In the genomic region with DNA sequence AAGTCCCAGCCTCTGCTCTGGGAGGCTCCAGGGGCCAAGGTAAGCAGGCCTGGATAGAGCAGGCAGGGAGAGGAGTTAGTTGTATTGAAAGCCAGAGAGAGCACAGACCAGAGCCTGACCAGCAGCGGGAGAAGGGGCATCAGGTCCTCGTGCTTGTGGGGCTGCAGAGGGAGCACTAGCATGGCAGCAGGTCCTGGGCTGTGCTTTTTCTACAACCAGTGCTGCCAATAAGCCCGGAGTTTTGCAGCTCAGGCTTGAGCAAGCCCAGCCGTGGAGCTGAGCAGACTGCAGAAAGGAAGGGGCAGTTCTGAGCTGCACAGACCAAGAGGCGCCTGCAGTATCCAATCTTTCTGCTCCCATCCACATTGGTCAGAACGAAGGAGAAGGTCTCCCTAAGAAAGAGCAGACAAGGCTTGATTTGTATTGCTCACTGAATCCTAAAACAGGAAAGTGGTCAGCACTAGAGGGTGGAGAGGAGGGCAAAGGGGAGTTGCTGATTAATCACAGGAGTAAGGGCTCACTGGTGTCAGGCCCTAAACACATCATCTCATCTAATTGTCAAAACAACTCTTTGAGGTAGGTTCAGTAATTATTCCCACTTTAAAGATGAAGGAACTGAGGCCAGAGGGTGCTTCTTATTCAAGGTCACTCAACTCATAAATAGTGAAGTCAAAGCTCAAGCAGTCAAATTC, we compare ENCODE assay signal across 1 cellular context.
TF ChIP-seq lines count a peak whose summit lies in the region.

No MANE protein-coding gene starts in this region.

TF ChIP-seq in H1, 55 proteins besides CTCF, POLR2A, EP300 and RAD21:
- TF ChIP-seq SP2 (IDR thresholded peaks at IDR 0.05; ENCODE audit: low read length), result no peak
- TF ChIP-seq JUN (IDR thresholded peaks at IDR 0.05; ENCODE audit: low read depth, low read length), result no peak
- TF ChIP-seq KDM4A (IDR thresholded peaks at IDR 0.05; ENCODE audit: low read depth, low read length, severe bottlenecking), result no peak
- TF ChIP-seq TCF12 (IDR thresholded peaks at IDR 0.05; ENCODE audit: low read depth, low read length), result no peak
- no peak for TF ChIP-seq SAP30 (IDR thresholded peaks at IDR 0.05; ENCODE audit: insufficient read depth, insufficient replicate concordance, low read length)
- TF ChIP-seq, protein P1, sequence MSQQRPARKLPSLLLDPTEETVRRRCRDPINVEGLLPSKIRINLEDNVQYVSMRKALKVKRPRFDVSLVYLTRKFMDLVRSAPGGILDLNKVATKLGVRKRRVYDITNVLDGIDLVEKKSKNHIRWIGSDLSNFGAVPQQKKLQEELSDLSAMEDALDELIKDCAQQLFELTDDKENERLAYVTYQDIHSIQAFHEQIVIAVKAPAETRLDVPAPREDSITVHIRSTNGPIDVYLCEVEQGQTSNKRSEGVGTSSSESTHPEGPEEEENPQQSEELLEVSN (IDR thresholded peaks at IDR 0.05), result peak; percentile 75
- TF ChIP-seq TAF7 (optimal IDR thresholded peaks at IDR 0.05; ENCODE audit: borderline replicate concordance, low read depth, low read length), result no peak
- TF ChIP-seq, protein P2, sequence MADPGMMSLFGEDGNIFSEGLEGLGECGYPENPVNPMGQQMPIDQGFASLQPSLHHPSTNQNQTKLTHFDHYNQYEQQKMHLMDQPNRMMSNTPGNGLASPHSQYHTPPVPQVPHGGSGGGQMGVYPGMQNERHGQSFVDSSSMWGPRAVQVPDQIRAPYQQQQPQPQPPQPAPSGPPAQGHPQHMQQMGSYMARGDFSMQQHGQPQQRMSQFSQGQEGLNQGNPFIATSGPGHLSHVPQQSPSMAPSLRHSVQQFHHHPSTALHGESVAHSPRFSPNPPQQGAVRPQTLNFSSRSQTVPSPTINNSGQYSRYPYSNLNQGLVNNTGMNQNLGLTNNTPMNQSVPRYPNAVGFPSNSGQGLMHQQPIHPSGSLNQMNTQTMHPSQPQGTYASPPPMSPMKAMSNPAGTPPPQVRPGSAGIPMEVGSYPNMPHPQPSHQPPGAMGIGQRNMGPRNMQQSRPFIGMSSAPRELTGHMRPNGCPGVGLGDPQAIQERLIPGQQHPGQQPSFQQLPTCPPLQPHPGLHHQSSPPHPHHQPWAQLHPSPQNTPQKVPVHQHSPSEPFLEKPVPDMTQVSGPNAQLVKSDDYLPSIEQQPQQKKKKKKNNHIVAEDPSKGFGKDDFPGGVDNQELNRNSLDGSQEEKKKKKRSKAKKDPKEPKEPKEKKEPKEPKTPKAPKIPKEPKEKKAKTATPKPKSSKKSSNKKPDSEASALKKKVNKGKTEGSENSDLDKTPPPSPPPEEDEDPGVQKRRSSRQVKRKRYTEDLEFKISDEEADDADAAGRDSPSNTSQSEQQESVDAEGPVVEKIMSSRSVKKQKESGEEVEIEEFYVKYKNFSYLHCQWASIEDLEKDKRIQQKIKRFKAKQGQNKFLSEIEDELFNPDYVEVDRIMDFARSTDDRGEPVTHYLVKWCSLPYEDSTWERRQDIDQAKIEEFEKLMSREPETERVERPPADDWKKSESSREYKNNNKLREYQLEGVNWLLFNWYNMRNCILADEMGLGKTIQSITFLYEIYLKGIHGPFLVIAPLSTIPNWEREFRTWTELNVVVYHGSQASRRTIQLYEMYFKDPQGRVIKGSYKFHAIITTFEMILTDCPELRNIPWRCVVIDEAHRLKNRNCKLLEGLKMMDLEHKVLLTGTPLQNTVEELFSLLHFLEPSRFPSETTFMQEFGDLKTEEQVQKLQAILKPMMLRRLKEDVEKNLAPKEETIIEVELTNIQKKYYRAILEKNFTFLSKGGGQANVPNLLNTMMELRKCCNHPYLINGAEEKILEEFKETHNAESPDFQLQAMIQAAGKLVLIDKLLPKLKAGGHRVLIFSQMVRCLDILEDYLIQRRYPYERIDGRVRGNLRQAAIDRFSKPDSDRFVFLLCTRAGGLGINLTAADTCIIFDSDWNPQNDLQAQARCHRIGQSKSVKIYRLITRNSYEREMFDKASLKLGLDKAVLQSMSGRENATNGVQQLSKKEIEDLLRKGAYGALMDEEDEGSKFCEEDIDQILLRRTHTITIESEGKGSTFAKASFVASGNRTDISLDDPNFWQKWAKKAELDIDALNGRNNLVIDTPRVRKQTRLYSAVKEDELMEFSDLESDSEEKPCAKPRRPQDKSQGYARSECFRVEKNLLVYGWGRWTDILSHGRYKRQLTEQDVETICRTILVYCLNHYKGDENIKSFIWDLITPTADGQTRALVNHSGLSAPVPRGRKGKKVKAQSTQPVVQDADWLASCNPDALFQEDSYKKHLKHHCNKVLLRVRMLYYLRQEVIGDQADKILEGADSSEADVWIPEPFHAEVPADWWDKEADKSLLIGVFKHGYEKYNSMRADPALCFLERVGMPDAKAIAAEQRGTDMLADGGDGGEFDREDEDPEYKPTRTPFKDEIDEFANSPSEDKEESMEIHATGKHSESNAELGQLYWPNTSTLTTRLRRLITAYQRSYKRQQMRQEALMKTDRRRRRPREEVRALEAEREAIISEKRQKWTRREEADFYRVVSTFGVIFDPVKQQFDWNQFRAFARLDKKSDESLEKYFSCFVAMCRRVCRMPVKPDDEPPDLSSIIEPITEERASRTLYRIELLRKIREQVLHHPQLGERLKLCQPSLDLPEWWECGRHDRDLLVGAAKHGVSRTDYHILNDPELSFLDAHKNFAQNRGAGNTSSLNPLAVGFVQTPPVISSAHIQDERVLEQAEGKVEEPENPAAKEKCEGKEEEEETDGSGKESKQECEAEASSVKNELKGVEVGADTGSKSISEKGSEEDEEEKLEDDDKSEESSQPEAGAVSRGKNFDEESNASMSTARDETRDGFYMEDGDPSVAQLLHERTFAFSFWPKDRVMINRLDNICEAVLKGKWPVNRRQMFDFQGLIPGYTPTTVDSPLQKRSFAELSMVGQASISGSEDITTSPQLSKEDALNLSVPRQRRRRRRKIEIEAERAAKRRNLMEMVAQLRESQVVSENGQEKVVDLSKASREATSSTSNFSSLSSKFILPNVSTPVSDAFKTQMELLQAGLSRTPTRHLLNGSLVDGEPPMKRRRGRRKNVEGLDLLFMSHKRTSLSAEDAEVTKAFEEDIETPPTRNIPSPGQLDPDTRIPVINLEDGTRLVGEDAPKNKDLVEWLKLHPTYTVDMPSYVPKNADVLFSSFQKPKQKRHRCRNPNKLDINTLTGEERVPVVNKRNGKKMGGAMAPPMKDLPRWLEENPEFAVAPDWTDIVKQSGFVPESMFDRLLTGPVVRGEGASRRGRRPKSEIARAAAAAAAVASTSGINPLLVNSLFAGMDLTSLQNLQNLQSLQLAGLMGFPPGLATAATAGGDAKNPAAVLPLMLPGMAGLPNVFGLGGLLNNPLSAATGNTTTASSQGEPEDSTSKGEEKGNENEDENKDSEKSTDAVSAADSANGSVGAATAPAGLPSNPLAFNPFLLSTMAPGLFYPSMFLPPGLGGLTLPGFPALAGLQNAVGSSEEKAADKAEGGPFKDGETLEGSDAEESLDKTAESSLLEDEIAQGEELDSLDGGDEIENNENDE (IDR thresholded peaks at IDR 0.05; ENCODE audit: insufficient replicate concordance, low read length), result no peak
- no peak for TF ChIP-seq MAFK (IDR thresholded peaks at IDR 0.05; ENCODE audit: low read depth, low read length)
- TF ChIP-seq NANOG (IDR thresholded peaks at IDR 0.05; ENCODE audit: insufficient read depth, low read depth, low read length, poor library complexity, severe bottlenecking), result no peak
- TF ChIP-seq, protein P3, sequence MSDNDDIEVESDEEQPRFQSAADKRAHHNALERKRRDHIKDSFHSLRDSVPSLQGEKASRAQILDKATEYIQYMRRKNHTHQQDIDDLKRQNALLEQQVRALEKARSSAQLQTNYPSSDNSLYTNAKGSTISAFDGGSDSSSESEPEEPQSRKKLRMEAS (IDR thresholded peaks at IDR 0.05), result peak; percentile 94
- TF ChIP-seq KDM5A (IDR thresholded peaks at IDR 0.05; ENCODE audit: low read length), result no peak
- no peak for TF ChIP-seq YY1 (IDR thresholded peaks at IDR 0.05; ENCODE audit: low read depth, low read length)
- TF ChIP-seq SP1 (IDR thresholded peaks at IDR 0.05; ENCODE audit: low read depth, low read length), result no peak
